1 cellular context compared by ENCODE assay signal in the genomic region with DNA sequence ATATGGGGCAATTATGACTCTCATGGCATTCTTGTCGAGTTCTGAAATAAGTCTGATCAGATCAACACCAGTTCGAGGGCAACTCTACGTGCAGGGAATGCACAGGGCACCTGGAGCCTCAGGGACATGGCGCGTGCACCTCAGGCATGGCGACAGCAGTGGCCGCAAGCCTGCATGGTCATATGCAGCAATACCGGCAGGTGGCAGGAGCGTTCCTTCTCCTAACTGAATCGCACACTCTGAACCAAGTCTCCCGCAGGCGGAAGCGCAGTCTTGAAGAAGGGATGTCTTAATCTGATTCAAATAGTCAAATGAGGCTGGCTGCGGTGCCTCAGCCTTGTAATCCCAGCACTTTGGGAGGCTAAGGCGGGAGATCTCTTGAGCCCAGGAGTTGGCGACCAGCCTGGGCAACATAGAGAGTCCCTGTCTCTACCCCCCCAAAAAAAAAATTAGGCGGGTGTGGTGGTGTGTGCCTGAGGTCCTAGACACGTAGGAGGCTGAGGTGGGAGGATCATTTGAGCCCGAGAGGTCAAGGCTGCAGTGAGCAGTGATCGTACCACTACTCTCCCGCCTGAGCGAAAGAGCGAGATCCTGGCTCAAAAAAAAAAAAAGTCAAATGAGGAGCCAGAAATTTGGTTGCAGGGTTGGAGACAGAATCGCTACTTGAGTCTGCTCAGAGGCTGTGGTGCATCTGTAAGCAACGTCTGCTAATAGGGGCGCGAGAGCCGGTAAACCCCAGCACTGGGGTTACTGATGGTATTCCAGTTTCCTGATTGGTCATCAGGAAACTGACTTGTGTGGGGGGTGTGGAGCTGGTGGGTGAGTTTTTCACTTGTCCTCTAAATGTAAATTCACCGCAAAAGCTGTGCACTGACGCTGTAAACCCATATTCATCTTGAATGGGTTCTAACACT.
TF ChIP-seq lines count a peak whose summit lies in the region.

No MANE protein-coding gene starts in this region.

TF ChIP-seq in K562, 482 proteins besides CTCF, POLR2A, EP300 and RAD21 (continued from another document and continues in another):
- TF ChIP-seq, protein P1, sequence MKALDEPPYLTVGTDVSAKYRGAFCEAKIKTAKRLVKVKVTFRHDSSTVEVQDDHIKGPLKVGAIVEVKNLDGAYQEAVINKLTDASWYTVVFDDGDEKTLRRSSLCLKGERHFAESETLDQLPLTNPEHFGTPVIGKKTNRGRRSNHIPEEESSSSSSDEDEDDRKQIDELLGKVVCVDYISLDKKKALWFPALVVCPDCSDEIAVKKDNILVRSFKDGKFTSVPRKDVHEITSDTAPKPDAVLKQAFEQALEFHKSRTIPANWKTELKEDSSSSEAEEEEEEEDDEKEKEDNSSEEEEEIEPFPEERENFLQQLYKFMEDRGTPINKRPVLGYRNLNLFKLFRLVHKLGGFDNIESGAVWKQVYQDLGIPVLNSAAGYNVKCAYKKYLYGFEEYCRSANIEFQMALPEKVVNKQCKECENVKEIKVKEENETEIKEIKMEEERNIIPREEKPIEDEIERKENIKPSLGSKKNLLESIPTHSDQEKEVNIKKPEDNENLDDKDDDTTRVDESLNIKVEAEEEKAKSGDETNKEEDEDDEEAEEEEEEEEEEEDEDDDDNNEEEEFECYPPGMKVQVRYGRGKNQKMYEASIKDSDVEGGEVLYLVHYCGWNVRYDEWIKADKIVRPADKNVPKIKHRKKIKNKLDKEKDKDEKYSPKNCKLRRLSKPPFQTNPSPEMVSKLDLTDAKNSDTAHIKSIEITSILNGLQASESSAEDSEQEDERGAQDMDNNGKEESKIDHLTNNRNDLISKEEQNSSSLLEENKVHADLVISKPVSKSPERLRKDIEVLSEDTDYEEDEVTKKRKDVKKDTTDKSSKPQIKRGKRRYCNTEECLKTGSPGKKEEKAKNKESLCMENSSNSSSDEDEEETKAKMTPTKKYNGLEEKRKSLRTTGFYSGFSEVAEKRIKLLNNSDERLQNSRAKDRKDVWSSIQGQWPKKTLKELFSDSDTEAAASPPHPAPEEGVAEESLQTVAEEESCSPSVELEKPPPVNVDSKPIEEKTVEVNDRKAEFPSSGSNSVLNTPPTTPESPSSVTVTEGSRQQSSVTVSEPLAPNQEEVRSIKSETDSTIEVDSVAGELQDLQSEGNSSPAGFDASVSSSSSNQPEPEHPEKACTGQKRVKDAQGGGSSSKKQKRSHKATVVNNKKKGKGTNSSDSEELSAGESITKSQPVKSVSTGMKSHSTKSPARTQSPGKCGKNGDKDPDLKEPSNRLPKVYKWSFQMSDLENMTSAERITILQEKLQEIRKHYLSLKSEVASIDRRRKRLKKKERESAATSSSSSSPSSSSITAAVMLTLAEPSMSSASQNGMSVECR (CRISPR knock-in tag; IDR thresholded peaks at IDR 0.05) = no peak
- no peak for TF ChIP-seq ZNF184 (CRISPR knock-in tag; IDR thresholded peaks at IDR 0.05)
- TF ChIP-seq SPI1 (IDR thresholded peaks at IDR 0.05; ENCODE audit: borderline replicate concordance, low read depth, low read length) = peak; percentile 50; the same call in 1 of the 2 replicates
- TF ChIP-seq, protein P2, sequence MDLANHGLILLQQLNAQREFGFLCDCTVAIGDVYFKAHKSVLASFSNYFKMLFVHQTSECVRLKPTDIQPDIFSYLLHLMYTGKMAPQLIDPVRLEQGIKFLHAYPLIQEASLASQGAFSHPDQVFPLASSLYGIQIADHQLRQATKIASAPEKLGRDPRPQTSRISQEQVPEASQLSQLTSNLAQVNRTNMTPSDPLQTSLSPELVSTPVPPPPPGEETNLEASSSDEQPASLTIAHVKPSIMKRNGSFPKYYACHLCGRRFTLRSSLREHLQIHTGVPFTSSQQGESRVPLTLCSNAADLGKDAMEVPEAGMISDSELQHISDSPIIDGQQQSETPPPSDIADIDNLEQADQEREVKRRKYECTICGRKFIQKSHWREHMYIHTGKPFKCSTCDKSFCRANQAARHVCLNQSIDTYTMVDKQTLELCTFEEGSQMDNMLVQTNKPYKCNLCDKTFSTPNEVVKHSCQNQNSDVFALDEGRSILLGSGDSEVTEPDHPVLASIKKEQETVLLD (IDR thresholded peaks at IDR 0.05) = no peak
- TF ChIP-seq, protein P3, sequence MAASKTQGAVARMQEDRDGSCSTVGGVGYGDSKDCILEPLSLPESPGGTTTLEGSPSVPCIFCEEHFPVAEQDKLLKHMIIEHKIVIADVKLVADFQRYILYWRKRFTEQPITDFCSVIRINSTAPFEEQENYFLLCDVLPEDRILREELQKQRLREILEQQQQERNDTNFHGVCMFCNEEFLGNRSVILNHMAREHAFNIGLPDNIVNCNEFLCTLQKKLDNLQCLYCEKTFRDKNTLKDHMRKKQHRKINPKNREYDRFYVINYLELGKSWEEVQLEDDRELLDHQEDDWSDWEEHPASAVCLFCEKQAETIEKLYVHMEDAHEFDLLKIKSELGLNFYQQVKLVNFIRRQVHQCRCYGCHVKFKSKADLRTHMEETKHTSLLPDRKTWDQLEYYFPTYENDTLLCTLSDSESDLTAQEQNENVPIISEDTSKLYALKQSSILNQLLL (CRISPR knock-in tag; IDR thresholded peaks at IDR 0.05; ENCODE audit: borderline replicate concordance) = no peak
- no peak for TF ChIP-seq MTA1 (IDR thresholded peaks at IDR 0.05; ENCODE audit: borderline replicate concordance)
- TF ChIP-seq, protein P4, sequence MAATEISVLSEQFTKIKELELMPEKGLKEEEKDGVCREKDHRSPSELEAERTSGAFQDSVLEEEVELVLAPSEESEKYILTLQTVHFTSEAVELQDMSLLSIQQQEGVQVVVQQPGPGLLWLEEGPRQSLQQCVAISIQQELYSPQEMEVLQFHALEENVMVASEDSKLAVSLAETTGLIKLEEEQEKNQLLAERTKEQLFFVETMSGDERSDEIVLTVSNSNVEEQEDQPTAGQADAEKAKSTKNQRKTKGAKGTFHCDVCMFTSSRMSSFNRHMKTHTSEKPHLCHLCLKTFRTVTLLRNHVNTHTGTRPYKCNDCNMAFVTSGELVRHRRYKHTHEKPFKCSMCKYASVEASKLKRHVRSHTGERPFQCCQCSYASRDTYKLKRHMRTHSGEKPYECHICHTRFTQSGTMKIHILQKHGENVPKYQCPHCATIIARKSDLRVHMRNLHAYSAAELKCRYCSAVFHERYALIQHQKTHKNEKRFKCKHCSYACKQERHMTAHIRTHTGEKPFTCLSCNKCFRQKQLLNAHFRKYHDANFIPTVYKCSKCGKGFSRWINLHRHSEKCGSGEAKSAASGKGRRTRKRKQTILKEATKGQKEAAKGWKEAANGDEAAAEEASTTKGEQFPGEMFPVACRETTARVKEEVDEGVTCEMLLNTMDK (IDR thresholded peaks at IDR 0.05; ENCODE audit: borderline replicate concordance, insufficient read depth, low read depth, low read length, poor library complexity, severe bottlenecking) = no peak
- no peak for TF ChIP-seq LCOR (CRISPR knock-in tag; IDR thresholded peaks at IDR 0.05)
- TF ChIP-seq MYBL2 (IDR thresholded peaks at IDR 0.05; ENCODE audit: low read depth) = no peak
- TF ChIP-seq MYBL2 (CRISPR knock-in tag; IDR thresholded peaks at IDR 0.05; ENCODE audit: borderline replicate concordance) = no peak
- TF ChIP-seq ADNP (tag; IDR thresholded peaks at IDR 0.05) = no peak
- no peak for TF ChIP-seq SMARCE1 (IDR thresholded peaks at IDR 0.05)
- 0 out of 2 replicates have a peak, but pooled peaks have one; percentile 35 for TF ChIP-seq POLR2AphosphoS5 (IDR thresholded peaks at IDR 0.05; ENCODE audit: control insufficient read depth, insufficient read depth, low read depth, low read length)
- TF ChIP-seq RNF2 (IDR thresholded peaks at IDR 0.05) = no peak
- no peak for TF ChIP-seq NR2C1 (IDR thresholded peaks at IDR 0.05)
- no peak for TF ChIP-seq NR2C1 (tag; IDR thresholded peaks at IDR 0.05)
- TF ChIP-seq PHB2 (IDR thresholded peaks at IDR 0.05; ENCODE audit: low read depth) = no peak
- no peak for TF ChIP-seq ZFP1 (CRISPR knock-in tag; IDR thresholded peaks at IDR 0.05)
- TF ChIP-seq SUPT5H (IDR thresholded peaks at IDR 0.05) = no peak
- no peak for TF ChIP-seq BMI1 (IDR thresholded peaks at IDR 0.05; ENCODE audit: low read length)
- peak; percentile 66; the same call in 1 of the 2 replicates for TF ChIP-seq CBFB (CRISPR knock-in tag; IDR thresholded peaks at IDR 0.05)
- no peak for TF ChIP-seq KLF13 (tag; IDR thresholded peaks at IDR 0.05; ENCODE audit: borderline replicate concordance, low read depth)
- no peak for TF ChIP-seq SMAD2 (IDR thresholded peaks at IDR 0.05; ENCODE audit: low read depth, low read length)
- no peak for TF ChIP-seq ZNF146 (CRISPR knock-in tag; IDR thresholded peaks at IDR 0.05; ENCODE audit: unreplicated experiment)
- TF ChIP-seq ZBTB7A (IDR thresholded peaks at IDR 0.05; ENCODE audit: borderline replicate concordance, control insufficient read depth, low read depth, low read length) = no peak
- no peak for TF ChIP-seq PATZ1 (CRISPR knock-in tag; IDR thresholded peaks at IDR 0.05; ENCODE audit: borderline replicate concordance)
- no peak for TF ChIP-seq ZNF444 (CRISPR knock-in tag; IDR thresholded peaks at IDR 0.05)
- TF ChIP-seq, protein P5, sequence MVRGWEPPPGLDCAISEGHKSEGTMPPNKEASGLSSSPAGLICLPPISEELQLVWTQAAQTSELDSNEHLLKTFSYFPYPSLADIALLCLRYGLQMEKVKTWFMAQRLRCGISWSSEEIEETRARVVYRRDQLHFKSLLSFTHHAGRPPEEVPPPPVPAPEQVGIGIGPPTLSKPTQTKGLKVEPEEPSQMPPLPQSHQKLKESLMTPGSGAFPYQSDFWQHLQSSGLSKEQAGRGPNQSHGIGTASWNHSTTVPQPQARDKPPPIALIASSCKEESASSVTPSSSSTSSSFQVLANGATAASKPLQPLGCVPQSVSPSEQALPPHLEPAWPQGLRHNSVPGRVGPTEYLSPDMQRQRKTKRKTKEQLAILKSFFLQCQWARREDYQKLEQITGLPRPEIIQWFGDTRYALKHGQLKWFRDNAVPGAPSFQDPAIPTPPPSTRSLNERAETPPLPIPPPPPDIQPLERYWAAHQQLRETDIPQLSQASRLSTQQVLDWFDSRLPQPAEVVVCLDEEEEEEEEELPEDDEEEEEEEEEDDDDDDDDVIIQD (CRISPR knock-in tag; IDR thresholded peaks at IDR 0.05) = no peak
- peak; percentile 55; the same call in 1 of the 2 replicates for TF ChIP-seq FOXP1 (CRISPR knock-in tag; IDR thresholded peaks at IDR 0.05)
- TF ChIP-seq, protein P6, sequence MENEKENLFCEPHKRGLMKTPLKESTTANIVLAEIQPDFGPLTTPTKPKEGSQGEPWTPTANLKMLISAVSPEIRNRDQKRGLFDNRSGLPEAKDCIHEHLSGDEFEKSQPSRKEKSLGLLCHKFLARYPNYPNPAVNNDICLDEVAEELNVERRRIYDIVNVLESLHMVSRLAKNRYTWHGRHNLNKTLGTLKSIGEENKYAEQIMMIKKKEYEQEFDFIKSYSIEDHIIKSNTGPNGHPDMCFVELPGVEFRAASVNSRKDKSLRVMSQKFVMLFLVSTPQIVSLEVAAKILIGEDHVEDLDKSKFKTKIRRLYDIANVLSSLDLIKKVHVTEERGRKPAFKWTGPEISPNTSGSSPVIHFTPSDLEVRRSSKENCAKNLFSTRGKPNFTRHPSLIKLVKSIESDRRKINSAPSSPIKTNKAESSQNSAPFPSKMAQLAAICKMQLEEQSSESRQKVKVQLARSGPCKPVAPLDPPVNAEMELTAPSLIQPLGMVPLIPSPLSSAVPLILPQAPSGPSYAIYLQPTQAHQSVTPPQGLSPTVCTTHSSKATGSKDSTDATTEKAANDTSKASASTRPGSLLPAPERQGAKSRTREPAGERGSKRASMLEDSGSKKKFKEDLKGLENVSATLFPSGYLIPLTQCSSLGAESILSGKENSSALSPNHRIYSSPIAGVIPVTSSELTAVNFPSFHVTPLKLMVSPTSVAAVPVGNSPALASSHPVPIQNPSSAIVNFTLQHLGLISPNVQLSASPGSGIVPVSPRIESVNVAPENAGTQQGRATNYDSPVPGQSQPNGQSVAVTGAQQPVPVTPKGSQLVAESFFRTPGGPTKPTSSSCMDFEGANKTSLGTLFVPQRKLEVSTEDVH (IDR thresholded peaks at IDR 0.05; ENCODE audit: low read depth, partially characterized antibody) = no peak
- no peak for TF ChIP-seq SRF (CRISPR knock-in tag; IDR thresholded peaks at IDR 0.05)
- TF ChIP-seq, protein P7, sequence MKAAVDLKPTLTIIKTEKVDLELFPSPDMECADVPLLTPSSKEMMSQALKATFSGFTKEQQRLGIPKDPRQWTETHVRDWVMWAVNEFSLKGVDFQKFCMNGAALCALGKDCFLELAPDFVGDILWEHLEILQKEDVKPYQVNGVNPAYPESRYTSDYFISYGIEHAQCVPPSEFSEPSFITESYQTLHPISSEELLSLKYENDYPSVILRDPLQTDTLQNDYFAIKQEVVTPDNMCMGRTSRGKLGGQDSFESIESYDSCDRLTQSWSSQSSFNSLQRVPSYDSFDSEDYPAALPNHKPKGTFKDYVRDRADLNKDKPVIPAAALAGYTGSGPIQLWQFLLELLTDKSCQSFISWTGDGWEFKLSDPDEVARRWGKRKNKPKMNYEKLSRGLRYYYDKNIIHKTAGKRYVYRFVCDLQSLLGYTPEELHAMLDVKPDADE (conservative IDR thresholded peaks at IDR 0.05; ENCODE audit: control insufficient read depth, low read depth, low read length) = 0 out of 2 replicates have a peak, but pooled peaks have one; percentile 32
- no peak for TF ChIP-seq ZNF445 (CRISPR knock-in tag; IDR thresholded peaks at IDR 0.05; ENCODE audit: low read depth)
- 0 out of 4 replicates have a peak, but pooled peaks of 1 of the 2 experiments have one; percentile 62 for TF ChIP-seq TEAD1 (CRISPR knock-in tag; IDR thresholded peaks at IDR 0.05)
- no peak for TF ChIP-seq DPF2 (IDR thresholded peaks at IDR 0.05)
- peak; percentile 71; the same call in 1 of the 2 replicates for TF ChIP-seq CTBP1 (IDR thresholded peaks at IDR 0.05; ENCODE audit: borderline replicate concordance)
- no peak for TF ChIP-seq YBX1 (IDR thresholded peaks at IDR 0.05)
- TF ChIP-seq IRF1 (CRISPR knock-in tag; IDR thresholded peaks at IDR 0.05; ENCODE audit: borderline replicate concordance) = no peak
- 0 out of 2 replicates have a peak, but pooled peaks have one; percentile 34 for TF ChIP-seq CC2D1A (IDR thresholded peaks at IDR 0.05)
